ENCODE assay signal across 2 cellular contexts in genomic region chr13:98189841-98190505, GRCh38.
TF ChIP-seq lines count a peak whose summit lies in the region.

No MANE protein-coding gene starts in this region.

TF ChIP-seq in K562, 482 proteins besides CTCF, POLR2A, EP300 and RAD21:
- no peak for TF ChIP-seq ZNF184 (CRISPR knock-in tag; IDR thresholded peaks at IDR 0.05)
- TF ChIP-seq STAT5A (IDR thresholded peaks at IDR 0.05; ENCODE audit: borderline replicate concordance, low read length) = no peak
- TF ChIP-seq TAL1 (IDR thresholded peaks at IDR 0.05) = no peak
- peak; percentile 24; the same call in 1 of the 2 replicates for TF ChIP-seq NFIC (IDR thresholded peaks at IDR 0.05)

TF ChIP-seq in HepG2, 621 proteins besides CTCF, POLR2A, EP300 and RAD21:
- 0 out of 2 replicates have a peak, but pooled peaks have one; percentile 30 for TF ChIP-seq SP5 (CRISPR knock-in tag; IDR thresholded peaks at IDR 0.05; ENCODE audit: borderline replicate concordance, low read depth)
- TF ChIP-seq RARA (CRISPR knock-in tag; IDR thresholded peaks at IDR 0.05) = peak; percentile 63
- no peak for TF ChIP-seq FOXA3 (CRISPR knock-in tag; IDR thresholded peaks at IDR 0.05)
- TF ChIP-seq BCL6 (CRISPR knock-in tag; IDR thresholded peaks at IDR 0.05) = peak; percentile 54; the same call in 1 of the 2 replicates
- TF ChIP-seq HOXA5 (CRISPR knock-in tag; IDR thresholded peaks at IDR 0.05) = no peak
- peak; percentile 82 for TF ChIP-seq ZNF263 (CRISPR knock-in tag; IDR thresholded peaks at IDR 0.05)
- TF ChIP-seq ZNF597 (CRISPR knock-in tag; IDR thresholded peaks at IDR 0.05) = no peak
- TF ChIP-seq TEAD2 (CRISPR knock-in tag; IDR thresholded peaks at IDR 0.05) = no peak
- TF ChIP-seq JUNB (CRISPR knock-in tag; IDR thresholded peaks at IDR 0.05; ENCODE audit: borderline replicate concordance) = no peak
- TF ChIP-seq SAP130 (CRISPR knock-in tag; IDR thresholded peaks at IDR 0.05; ENCODE audit: low read depth) = 0 out of 2 replicates have a peak, but pooled peaks have one; percentile 24
